10 cellular contexts compared by ENCODE assay signal in the genomic region with DNA sequence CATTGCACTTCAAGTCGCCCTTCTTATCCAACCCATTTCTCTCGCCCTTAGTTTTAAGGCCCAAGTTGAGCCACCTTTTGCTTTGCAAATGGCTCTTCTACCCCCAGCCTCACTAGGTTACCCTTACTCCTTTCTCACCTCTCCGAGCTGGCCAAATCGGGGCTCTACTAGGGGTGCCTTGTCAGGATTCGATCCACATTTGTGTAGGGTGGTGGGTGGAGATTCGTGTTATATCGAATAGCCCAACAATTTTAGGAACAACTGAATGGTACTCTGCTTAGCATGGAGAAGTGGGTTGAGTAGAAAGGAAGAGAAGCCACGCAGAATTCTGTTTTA. TPM values are rescaled to one million over a fixed set of nuclear protein-coding genes. Genes with fewer than 3 reads are reported as not detected.
DNase-seq lines count a peak whose midpoint lies in the region; ATAC-seq and TF ChIP-seq lines count a peak whose summit lies in the region.
"Had no signal": no experiment of that assay in that cellular context is flagged by ENCODE, and none has a peak within 500 bp of the region (broad histone marks: within the 10 kb centered on the region; RNA-seq: fewer than 3 reads in every experiment).

No MANE protein-coding gene starts in this region.

- peak overlapping the region; percentile 17 for H3K4me3 Mint-ChIP-seq in T-helper 1 cell treated with Interleukin-12 subunit alpha and Interleukin-12 subunit beta and Interleukin-4 antibody, amounts not matched to agents 30 μg/mL and 1 μg/mL, for 36 hours
- H3K4me3 Mint-ChIP-seq in endodermal cell, result peak overlapping the region; percentile 66
- peak overlapping the region; percentile 99 for H3K4me3 Mint-ChIP-seq in type B pancreatic cell

- POLR2A ChIA-PET in RWPE1 (lab: Yijun Ruan, JAX; ENCODE audit: low non-redundant PET), result no interaction called here

- peaks cover 61% of the 10 kb centered on the region for H3K27me3 ChIP-seq in endodermal cell (ENCODE audit: control insufficient read depth, insufficient read depth, low read length, poor library complexity, severe bottlenecking)
- peaks cover 19% of the 10 kb centered on the region for H3K27me3 ChIP-seq in muscle layer of duodenum (ENCODE audit: low read depth, low read length)

- no peak overlapping the region for H3K27ac ChIP-seq in endodermal cell (ENCODE audit: low read depth, low read length)
- no peak overlapping the region for H3K27ac ChIP-seq in muscle layer of duodenum (ENCODE audit: low read length)
- no peak overlapping the region for H3K27ac ChIP-seq in RWPE1

- H3K9ac ChIP-seq in endodermal cell (ENCODE audit: extremely low read depth, low read length, poor library complexity, severe bottlenecking), result no peak overlapping the region

- H3K9me3 Mint-ChIP-seq in T-helper 1 cell treated with Interleukin-12 subunit alpha and Interleukin-12 subunit beta and Interleukin-4 antibody, amounts not matched to agents 30 μg/mL and 1 μg/mL, for 36 hours, result no peaks in the 10 kb centered on the region
- H3K9me3 Mint-ChIP-seq in endodermal cell (no peaks in the 10 kb centered on the region), type B pancreatic cell (no peaks in the 10 kb centered on the region)

- WGBS in endodermal cell (ENCODE audit: insufficient coverage in 1 of 2, insufficient read length in 1 of 2), 2 experiments, result 7 to 11% methylated on average over 3 to 8 of the region's 8 CpGs

- CTCF ChIA-PET in RWPE1 (lab: Yijun Ruan, JAX), result no interaction called here

- peaks cover 53% of the 10 kb centered on the region for H3K27me3 Mint-ChIP-seq in T-helper 1 cell treated with Interleukin-12 subunit alpha and Interleukin-12 subunit beta and Interleukin-4 antibody, amounts not matched to agents 30 μg/mL and 1 μg/mL, for 36 hours (ENCODE audit: low read depth)
- H3K27me3 Mint-ChIP-seq in endodermal cell (ENCODE audit: insufficient read depth), result peaks cover 67% of the 10 kb centered on the region
- peaks cover 63% of the 10 kb centered on the region for H3K27me3 Mint-ChIP-seq in type B pancreatic cell

- ATAC-seq in GM21529 (IDR thresholded peaks at IDR 0.05; ENCODE audit: unreplicated experiment) (no peak), GM19328 (IDR thresholded peaks at IDR 0.05; ENCODE audit: unreplicated experiment) (no peak)

- H3K36me3 Mint-ChIP-seq in T-helper 1 cell treated with Interleukin-12 subunit alpha and Interleukin-12 subunit beta and Interleukin-4 antibody, amounts not matched to agents 30 μg/mL and 1 μg/mL, for 36 hours (ENCODE audit: low read depth), result peaks cover 2% of the 10 kb centered on the region
- H3K36me3 Mint-ChIP-seq in endodermal cell (ENCODE audit: low read depth) (no peaks in the 10 kb centered on the region), type B pancreatic cell (peaks cover 23% of the 10 kb centered on the region)
- H3K36me3 Mint-ChIP-seq: naive B cell had no signal

- H3K4me1 ChIP-seq in endodermal cell (ENCODE audit: control insufficient read depth, insufficient read depth, low read length) (peaks cover 6% of the 10 kb centered on the region), muscle layer of duodenum (ENCODE audit: control insufficient read depth in 1 of 2, insufficient read depth in 2 of 2, low read length in 2 of 2) (peaks cover 0 to 42% of the 10 kb centered on the region in 2 donors)

- H3K27ac Mint-ChIP-seq in T-helper 1 cell treated with Interleukin-12 subunit alpha and Interleukin-12 subunit beta and Interleukin-4 antibody, amounts not matched to agents 30 μg/mL and 1 μg/mL, for 36 hours, result no peak overlapping the region
- H3K27ac Mint-ChIP-seq in endodermal cell, result no peak overlapping the region
- no peak overlapping the region for H3K27ac Mint-ChIP-seq in type B pancreatic cell

- peaks cover 2% of the 10 kb centered on the region for H3K4me1 Mint-ChIP-seq in T-helper 1 cell treated with Interleukin-12 subunit alpha and Interleukin-12 subunit beta and Interleukin-4 antibody, amounts not matched to agents 30 μg/mL and 1 μg/mL, for 36 hours (ENCODE audit: low read depth)
- H3K4me1 Mint-ChIP-seq in endodermal cell (peaks cover 43% of the 10 kb centered on the region), type B pancreatic cell (ENCODE audit: unreplicated experiment) (peaks cover 33% of the 10 kb centered on the region)

- H3K36me3 ChIP-seq in endodermal cell (ENCODE audit: control insufficient read depth, insufficient read depth, low read length) (no peaks in the 10 kb centered on the region), muscle layer of duodenum (ENCODE audit: control insufficient read depth in 1 of 2, insufficient read depth in 2 of 2, low read length in 2 of 2) (no peaks in the 10 kb centered on the region)

- H3K9me3 ChIP-seq in endodermal cell (ENCODE audit: control insufficient read depth, low read length) (no peaks in the 10 kb centered on the region), muscle layer of duodenum (ENCODE audit: control insufficient read depth in 1 of 2, low read length in 2 of 2) (no peaks in the 10 kb centered on the region)

- H3K4me3 ChIP-seq in endodermal cell (ENCODE audit: low read length) (peak overlapping the region; percentile 81), muscle layer of duodenum (ENCODE audit: low read depth in 1 of 2, low read length in 2 of 2) (peak overlapping the region; percentile 69 to 91)

- TF ChIP-seq CTCF in endodermal cell (conservative IDR thresholded peaks at IDR 0.05), result no peak
- TF ChIP-seq CTCF in type B pancreatic cell (conservative IDR thresholded peaks at IDR 0.05), result no peak
- TF ChIP-seq CTCF in RWPE1 (conservative IDR thresholded peaks at IDR 0.05; ENCODE audit: low read depth), result no peak

- DNase-seq in T-helper 1 cell (no peak), endodermal cell (no peak), type B pancreatic cell (ENCODE audit: extremely low spot score, unreplicated experiment) (no peak), RWPE1 (ENCODE audit: low spot score) (no peak)
- DNase-seq: KG1, naive B cell had no signal

RNA-seq across cellular contexts. Expression of a gene that starts 3.5 kb away (rescaled TPM):
- 1 to 10 TPM; 3.4 to 3.5 TPM for total RNA-seq in endodermal cell
- polyA plus RNA-seq in endodermal cell (2013, experiment 1 of 2), result 44.3 TPM
- 45.7 TPM for polyA plus RNA-seq in endodermal cell (2013, experiment 2 of 2)
- total RNA-seq in type B pancreatic cell (ENCODE audit: low replicate concordance), result 7.4 and 105 TPM in 2 replicates

Comparison
In these comparisons a context has a peak if more than half of its experiments do, and no peak if none do; other contexts are left out.
1. H3K4me3 Mint-ChIP-seq: peak in every context shown above with its lines; median percentile 99 in type B pancreatic cell; 66 in endodermal cell; 17 in T-helper 1 cell treated with Interleukin-12 subunit alpha and Interleukin-12 subunit beta and Interleukin-4 antibody, amounts not matched to agents 30 μg/mL and 1 μg/mL, for 36 hours.